Comparison of ENCODE assay signal across 1 cellular context in the genomic region with DNA sequence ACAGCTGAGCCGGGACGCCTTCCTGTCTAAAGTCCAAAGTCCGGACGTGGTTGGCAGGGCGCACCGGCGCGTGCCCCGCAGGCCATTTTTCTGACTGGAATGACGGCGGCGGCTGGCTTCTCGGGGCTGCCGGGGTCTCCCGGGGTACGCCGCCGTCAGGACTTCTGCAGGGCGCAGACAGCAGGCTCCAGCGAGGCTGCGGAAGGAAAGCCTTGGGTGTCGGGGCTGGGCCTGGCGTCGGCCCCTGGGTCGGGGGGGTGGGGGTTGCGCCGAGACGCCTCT.
TF ChIP-seq lines count a peak whose summit lies in the region.

No MANE protein-coding gene starts in this region.

TF ChIP-seq in HepG2, 621 proteins besides CTCF, POLR2A, EP300 and RAD21 (continued from another document and continues in another):
- TF ChIP-seq, protein P1, sequence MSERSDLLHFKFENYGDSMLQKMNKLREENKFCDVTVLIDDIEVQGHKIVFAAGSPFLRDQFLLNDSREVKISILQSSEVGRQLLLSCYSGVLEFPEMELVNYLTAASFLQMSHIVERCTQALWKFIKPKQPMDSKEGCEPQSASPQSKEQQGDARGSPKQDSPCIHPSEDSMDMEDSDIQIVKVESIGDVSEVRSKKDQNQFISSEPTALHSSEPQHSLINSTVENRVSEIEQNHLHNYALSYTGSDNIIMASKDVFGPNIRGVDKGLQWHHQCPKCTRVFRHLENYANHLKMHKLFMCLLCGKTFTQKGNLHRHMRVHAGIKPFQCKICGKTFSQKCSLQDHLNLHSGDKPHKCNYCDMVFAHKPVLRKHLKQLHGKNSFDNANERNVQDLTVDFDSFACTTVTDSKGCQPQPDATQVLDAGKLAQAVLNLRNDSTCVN (CRISPR knock-in tag; IDR thresholded peaks at IDR 0.05; ENCODE audit: borderline replicate concordance), result peak; percentile 88; the same call in 1 of the 2 replicates
- TF ChIP-seq, protein P2, sequence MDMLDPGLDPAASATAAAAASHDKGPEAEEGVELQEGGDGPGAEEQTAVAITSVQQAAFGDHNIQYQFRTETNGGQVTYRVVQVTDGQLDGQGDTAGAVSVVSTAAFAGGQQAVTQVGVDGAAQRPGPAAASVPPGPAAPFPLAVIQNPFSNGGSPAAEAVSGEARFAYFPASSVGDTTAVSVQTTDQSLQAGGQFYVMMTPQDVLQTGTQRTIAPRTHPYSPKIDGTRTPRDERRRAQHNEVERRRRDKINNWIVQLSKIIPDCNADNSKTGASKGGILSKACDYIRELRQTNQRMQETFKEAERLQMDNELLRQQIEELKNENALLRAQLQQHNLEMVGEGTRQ (IDR thresholded peaks at IDR 0.05; ENCODE audit: low read depth, low read length), result no peak
- TF ChIP-seq, protein P2 (CRISPR knock-in tag; IDR thresholded peaks at IDR 0.05; ENCODE audit: borderline replicate concordance), result peak; percentile 82; the same call in 1 of the 2 replicates
- TF ChIP-seq MEIS2 (CRISPR knock-in tag; IDR thresholded peaks at IDR 0.05), result peak; percentile 98
- TF ChIP-seq HDAC2 (CRISPR knock-in tag; IDR thresholded peaks at IDR 0.05), result peak; percentile 99
- TF ChIP-seq ZNF773 (CRISPR knock-in tag; IDR thresholded peaks at IDR 0.05; ENCODE audit: borderline replicate concordance), result peak; percentile 96; the same call in 1 of the 2 replicates
- TF ChIP-seq ZNF558 (CRISPR knock-in tag; IDR thresholded peaks at IDR 0.05; ENCODE audit: borderline replicate concordance), result 0 out of 2 replicates have a peak, but pooled peaks have one; percentile 96
- TF ChIP-seq ARID2 (CRISPR knock-in tag; IDR thresholded peaks at IDR 0.05; ENCODE audit: borderline replicate concordance), result peak; percentile 82; the same call in 1 of the 2 replicates
- TF ChIP-seq, protein P3, sequence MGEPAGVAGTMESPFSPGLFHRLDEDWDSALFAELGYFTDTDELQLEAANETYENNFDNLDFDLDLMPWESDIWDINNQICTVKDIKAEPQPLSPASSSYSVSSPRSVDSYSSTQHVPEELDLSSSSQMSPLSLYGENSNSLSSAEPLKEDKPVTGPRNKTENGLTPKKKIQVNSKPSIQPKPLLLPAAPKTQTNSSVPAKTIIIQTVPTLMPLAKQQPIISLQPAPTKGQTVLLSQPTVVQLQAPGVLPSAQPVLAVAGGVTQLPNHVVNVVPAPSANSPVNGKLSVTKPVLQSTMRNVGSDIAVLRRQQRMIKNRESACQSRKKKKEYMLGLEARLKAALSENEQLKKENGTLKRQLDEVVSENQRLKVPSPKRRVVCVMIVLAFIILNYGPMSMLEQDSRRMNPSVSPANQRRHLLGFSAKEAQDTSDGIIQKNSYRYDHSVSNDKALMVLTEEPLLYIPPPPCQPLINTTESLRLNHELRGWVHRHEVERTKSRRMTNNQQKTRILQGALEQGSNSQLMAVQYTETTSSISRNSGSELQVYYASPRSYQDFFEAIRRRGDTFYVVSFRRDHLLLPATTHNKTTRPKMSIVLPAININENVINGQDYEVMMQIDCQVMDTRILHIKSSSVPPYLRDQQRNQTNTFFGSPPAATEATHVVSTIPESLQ (CRISPR knock-in tag; conservative IDR thresholded peaks at IDR 0.05), result peak; percentile 81
- TF ChIP-seq, protein P4, sequence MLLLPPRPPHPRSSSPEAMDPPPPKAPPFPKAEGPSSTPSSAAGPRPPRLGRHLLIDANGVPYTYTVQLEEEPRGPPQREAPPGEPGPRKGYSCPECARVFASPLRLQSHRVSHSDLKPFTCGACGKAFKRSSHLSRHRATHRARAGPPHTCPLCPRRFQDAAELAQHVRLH (CRISPR knock-in tag; IDR thresholded peaks at IDR 0.05; ENCODE audit: borderline replicate concordance, low read depth), result peak; percentile 98; the same call in 1 of the 2 replicates
- TF ChIP-seq ZNF3 (CRISPR knock-in tag; IDR thresholded peaks at IDR 0.05), result peak; percentile 50; the same call in 1 of the 2 replicates
- no peak; the same call in 1 of the 2 replicates for TF ChIP-seq ELF4 (CRISPR knock-in tag; IDR thresholded peaks at IDR 0.05; ENCODE audit: borderline replicate concordance)
- TF ChIP-seq, protein P5, sequence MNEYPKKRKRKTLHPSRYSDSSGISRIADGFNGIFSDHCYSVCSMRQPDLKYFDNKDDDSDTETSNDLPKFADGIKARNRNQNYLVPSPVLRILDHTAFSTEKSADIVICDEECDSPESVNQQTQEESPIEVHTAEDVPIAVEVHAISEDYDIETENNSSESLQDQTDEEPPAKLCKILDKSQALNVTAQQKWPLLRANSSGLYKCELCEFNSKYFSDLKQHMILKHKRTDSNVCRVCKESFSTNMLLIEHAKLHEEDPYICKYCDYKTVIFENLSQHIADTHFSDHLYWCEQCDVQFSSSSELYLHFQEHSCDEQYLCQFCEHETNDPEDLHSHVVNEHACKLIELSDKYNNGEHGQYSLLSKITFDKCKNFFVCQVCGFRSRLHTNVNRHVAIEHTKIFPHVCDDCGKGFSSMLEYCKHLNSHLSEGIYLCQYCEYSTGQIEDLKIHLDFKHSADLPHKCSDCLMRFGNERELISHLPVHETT (CRISPR knock-in tag; conservative IDR thresholded peaks at IDR 0.05), result peak; percentile 87; the same call in 1 of the 2 replicates
- TF ChIP-seq TARDBP (CRISPR knock-in tag; IDR thresholded peaks at IDR 0.05), result peak; percentile 93
- peak; percentile 73; the same call in 1 of the 2 replicates for TF ChIP-seq GATA4 (IDR thresholded peaks at IDR 0.05; ENCODE audit: borderline replicate concordance, low read depth)
- TF ChIP-seq ATF1 (CRISPR knock-in tag; IDR thresholded peaks at IDR 0.05), result no peak; the same call in 1 of the 2 replicates
- peak; percentile 93 for TF ChIP-seq MEIS1 (CRISPR knock-in tag; IDR thresholded peaks at IDR 0.05; ENCODE audit: borderline replicate concordance)
- TF ChIP-seq, protein P6, sequence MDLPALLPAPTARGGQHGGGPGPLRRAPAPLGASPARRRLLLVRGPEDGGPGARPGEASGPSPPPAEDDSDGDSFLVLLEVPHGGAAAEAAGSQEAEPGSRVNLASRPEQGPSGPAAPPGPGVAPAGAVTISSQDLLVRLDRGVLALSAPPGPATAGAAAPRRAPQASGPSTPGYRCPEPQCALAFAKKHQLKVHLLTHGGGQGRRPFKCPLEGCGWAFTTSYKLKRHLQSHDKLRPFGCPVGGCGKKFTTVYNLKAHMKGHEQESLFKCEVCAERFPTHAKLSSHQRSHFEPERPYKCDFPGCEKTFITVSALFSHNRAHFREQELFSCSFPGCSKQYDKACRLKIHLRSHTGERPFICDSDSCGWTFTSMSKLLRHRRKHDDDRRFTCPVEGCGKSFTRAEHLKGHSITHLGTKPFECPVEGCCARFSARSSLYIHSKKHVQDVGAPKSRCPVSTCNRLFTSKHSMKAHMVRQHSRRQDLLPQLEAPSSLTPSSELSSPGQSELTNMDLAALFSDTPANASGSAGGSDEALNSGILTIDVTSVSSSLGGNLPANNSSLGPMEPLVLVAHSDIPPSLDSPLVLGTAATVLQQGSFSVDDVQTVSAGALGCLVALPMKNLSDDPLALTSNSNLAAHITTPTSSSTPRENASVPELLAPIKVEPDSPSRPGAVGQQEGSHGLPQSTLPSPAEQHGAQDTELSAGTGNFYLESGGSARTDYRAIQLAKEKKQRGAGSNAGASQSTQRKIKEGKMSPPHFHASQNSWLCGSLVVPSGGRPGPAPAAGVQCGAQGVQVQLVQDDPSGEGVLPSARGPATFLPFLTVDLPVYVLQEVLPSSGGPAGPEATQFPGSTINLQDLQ (CRISPR knock-in tag; IDR thresholded peaks at IDR 0.05), result peak; percentile 88; the same call in 1 of the 2 replicates
- TF ChIP-seq SAFB2 (CRISPR knock-in tag; IDR thresholded peaks at IDR 0.05; ENCODE audit: borderline replicate concordance, low read depth), result peak; percentile 96
- no peak for TF ChIP-seq RBM39 (IDR thresholded peaks at IDR 0.05; ENCODE audit: low read depth, low read length, poor library complexity, severe bottlenecking)
- TF ChIP-seq ZNF44 (CRISPR knock-in tag; IDR thresholded peaks at IDR 0.05), result peak; percentile 85
- TF ChIP-seq, protein P7, sequence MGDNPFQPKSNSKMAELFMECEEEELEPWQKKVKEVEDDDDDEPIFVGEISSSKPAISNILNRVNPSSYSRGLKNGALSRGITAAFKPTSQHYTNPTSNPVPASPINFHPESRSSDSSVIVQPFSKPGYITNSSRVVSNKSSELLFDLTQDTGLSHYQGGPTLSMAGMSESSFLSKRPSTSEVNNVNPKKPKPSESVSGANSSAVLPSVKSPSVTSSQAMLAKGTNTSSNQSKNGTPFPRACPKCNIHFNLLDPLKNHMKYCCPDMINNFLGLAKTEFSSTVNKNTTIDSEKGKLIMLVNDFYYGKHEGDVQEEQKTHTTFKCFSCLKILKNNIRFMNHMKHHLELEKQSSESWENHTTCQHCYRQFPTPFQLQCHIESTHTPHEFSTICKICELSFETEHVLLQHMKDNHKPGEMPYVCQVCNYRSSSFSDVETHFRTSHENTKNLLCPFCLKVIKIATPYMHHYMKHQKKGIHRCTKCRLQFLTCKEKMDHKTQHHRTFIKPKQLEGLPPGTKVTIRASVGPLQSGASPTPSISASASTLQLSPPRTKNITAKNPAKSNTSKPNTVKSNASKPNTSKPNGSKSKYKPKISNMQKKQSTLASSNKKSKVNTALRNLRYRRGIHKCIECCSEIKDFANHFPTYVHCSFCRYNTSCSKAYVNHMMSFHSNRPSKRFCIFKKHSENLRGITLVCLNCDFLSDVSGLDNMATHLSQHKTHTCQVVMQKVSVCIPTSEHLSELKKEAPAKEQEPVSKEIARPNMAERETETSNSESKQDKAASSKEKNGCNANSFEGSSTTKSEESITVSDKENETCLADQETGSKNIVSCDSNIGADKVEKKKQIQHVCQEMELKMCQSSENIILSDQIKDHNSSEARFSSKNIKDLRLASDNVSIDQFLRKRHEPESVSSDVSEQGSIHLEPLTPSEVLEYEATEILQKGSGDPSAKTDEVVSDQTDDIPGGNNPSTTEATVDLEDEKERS (CRISPR knock-in tag; IDR thresholded peaks at IDR 0.05), result peak; percentile 97; the same call in 1 of the 2 replicates
- TF ChIP-seq KMT2A (CRISPR knock-in tag; IDR thresholded peaks at IDR 0.05), result peak; percentile 91
- TF ChIP-seq ZFP62 (CRISPR knock-in tag; IDR thresholded peaks at IDR 0.05), result peak; percentile 67; the same call in 1 of the 2 replicates
- peak; percentile 94; the same call in 1 of the 2 replicates for TF ChIP-seq ZNF572 (CRISPR knock-in tag; IDR thresholded peaks at IDR 0.05)
- TF ChIP-seq ZMYM3 (CRISPR knock-in tag; IDR thresholded peaks at IDR 0.05), result peak; percentile 92
- TF ChIP-seq NFE2L1 (CRISPR knock-in tag; IDR thresholded peaks at IDR 0.05; ENCODE audit: borderline replicate concordance), result peak; percentile 29; the same call in 1 of the 2 replicates
- TF ChIP-seq, protein P8, sequence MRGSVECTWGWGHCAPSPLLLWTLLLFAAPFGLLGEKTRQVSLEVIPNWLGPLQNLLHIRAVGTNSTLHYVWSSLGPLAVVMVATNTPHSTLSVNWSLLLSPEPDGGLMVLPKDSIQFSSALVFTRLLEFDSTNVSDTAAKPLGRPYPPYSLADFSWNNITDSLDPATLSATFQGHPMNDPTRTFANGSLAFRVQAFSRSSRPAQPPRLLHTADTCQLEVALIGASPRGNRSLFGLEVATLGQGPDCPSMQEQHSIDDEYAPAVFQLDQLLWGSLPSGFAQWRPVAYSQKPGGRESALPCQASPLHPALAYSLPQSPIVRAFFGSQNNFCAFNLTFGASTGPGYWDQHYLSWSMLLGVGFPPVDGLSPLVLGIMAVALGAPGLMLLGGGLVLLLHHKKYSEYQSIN (CRISPR knock-in tag; IDR thresholded peaks at IDR 0.05; ENCODE audit: borderline replicate concordance), result no peak
- no peak; the same call in 1 of the 2 replicates for TF ChIP-seq MIER3 (CRISPR knock-in tag; IDR thresholded peaks at IDR 0.05; ENCODE audit: borderline replicate concordance)
- TF ChIP-seq SRSF9 (IDR thresholded peaks at IDR 0.05; ENCODE audit: borderline replicate concordance, insufficient read depth, low read depth, low read length, poor library complexity, severe bottlenecking), result no peak
- no peak; the same call in 1 of the 2 replicates for TF ChIP-seq RFX5 (IDR thresholded peaks at IDR 0.05; ENCODE audit: low read depth, low read length)
- TF ChIP-seq, protein P9, sequence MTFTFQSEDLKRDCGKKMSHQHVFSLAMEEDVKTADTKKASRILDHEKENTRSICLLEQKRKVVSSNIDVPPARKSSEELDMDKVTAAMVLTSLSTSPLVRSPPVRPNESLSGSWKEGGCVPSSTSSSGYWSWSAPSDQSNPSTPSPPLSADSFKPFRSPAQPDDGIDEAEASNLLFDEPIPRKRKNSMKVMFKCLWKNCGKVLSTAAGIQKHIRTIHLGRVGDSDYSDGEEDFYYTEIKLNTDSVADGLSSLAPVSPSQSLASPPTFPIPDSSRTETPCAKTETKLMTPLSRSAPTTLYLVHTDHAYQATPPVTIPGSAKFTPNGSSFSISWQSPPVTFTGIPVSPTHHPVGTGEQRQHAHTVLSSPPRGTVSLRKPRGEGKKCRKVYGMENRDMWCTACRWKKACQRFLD (CRISPR knock-in tag; IDR thresholded peaks at IDR 0.05; ENCODE audit: borderline replicate concordance), result no peak; the same call in none of the 2 replicates
- peak; percentile 99 for TF ChIP-seq ZNF670 (CRISPR knock-in tag; IDR thresholded peaks at IDR 0.05; ENCODE audit: borderline replicate concordance)
- TF ChIP-seq FOXA1 (IDR thresholded peaks at IDR 0.05), result no peak
- TF ChIP-seq FOXA1 (CRISPR knock-in tag; IDR thresholded peaks at IDR 0.05), result peak; percentile 53; the same call in 1 of the 2 replicates
- TF ChIP-seq SIN3A (IDR thresholded peaks at IDR 0.05; ENCODE audit: borderline replicate concordance, low read depth, low read length), result peak; percentile 92; the same call in 1 of the 2 replicates
- peak; percentile 91 for TF ChIP-seq XBP1 (CRISPR knock-in tag; IDR thresholded peaks at IDR 0.05)
- TF ChIP-seq, protein P10, sequence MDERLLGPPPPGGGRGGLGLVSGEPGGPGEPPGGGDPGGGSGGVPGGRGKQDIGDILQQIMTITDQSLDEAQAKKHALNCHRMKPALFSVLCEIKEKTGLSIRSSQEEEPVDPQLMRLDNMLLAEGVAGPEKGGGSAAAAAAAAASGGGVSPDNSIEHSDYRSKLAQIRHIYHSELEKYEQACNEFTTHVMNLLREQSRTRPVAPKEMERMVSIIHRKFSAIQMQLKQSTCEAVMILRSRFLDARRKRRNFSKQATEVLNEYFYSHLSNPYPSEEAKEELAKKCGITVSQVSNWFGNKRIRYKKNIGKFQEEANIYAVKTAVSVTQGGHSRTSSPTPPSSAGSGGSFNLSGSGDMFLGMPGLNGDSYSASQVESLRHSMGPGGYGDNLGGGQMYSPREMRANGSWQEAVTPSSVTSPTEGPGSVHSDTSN (CRISPR knock-in tag; IDR thresholded peaks at IDR 0.05), result peak; percentile 60; the same call in 1 of the 2 replicates
- no peak for TF ChIP-seq TRIM24 (CRISPR knock-in tag; IDR thresholded peaks at IDR 0.05)
- peak; percentile 86; the same call in 1 of the 2 replicates for TF ChIP-seq NKX3-1 (CRISPR knock-in tag; IDR thresholded peaks at IDR 0.05)
